In the genomic region with DNA sequence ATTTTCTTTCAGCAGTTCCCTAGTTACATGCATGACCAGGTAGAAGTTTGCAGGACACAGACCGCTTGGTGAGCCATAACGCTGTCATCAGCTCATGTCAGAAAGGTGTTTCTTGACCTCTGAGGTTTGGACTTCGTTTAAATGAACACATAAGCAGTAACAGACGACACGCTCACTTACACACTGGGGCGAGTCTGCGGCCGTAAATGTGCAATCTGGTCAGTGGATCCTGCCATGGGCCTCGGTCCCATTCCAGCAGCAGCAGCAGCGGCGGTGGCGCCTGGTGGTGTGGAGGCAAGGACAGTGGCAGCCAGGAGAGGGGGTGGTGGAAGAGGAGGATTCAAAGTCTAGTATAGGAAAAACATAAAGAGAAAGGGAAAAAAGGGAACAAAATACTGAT, we compare ENCODE assay signal across 15 cellular contexts.
"Had no signal": no experiment of that assay in that cellular context is flagged by ENCODE, and none has a peak within 500 bp of the region (broad histone marks: within the 10 kb centered on the region; RNA-seq: fewer than 3 reads in every experiment).

No MANE protein-coding gene starts in this region.

- H3K9me3 ChIP-seq: left lung, neutrophil, sigmoid colon, suprapubic skin had no signal

- DNase-seq: activated CD4-positive, alpha-beta T cell treated with anti-CD3 and anti-CD28 coated beads, Interleukin-2, amount 10 ng/mL, durations not matched to agents 24 days and 14 days; activated naive CD4-positive, alpha-beta T cell treated with Interleukin-2 at 50 U/mL for 16 hours; effector CD8-positive, alpha-beta T cell; immature natural killer cell; sigmoid colon; stimulated activated CD4-positive, alpha-beta T cell treated with anti-CD3 and anti-CD28 coated beads, Interleukin-12 subunit alpha, Interleukin-12 subunit beta, amount 100 ng/mL, for 4 hours; stimulated activated naive CD8-positive, alpha-beta T cell treated with anti-CD3 and anti-CD28 coated beads, Interleukin-15, Interleukin-2, amounts not matched to agents 100 U/mL and 50 U/mL, for 24 hours; T-helper 1 cell had no signal

- H3K9me3 Mint-ChIP-seq: activated CD4-positive, alpha-beta T cell treated with anti-CD3 and anti-CD28 coated beads, Interleukin-2, amount 10 ng/mL, durations not matched to agents 24 days and 14 days; immature natural killer cell; memory B cell had no signal

- H3K36me3 Mint-ChIP-seq: immature natural killer cell had no signal

- H3K4me1 ChIP-seq: left lung, sigmoid colon, suprapubic skin had no signal

- H3K4me3 Mint-ChIP-seq: activated CD4-positive, alpha-beta T cell treated with anti-CD3 and anti-CD28 coated beads, Interleukin-2, amount 10 ng/mL, durations not matched to agents 24 days and 14 days; immature natural killer cell; memory B cell had no signal

- H3K4me1 Mint-ChIP-seq: activated CD4-positive, alpha-beta T cell treated with anti-CD3 and anti-CD28 coated beads, Interleukin-2, amount 10 ng/mL, durations not matched to agents 24 days and 14 days; immature natural killer cell; memory B cell had no signal

- H3K27ac ChIP-seq: coronary artery, epithelial cell of prostate, left lung, neutrophil, sigmoid colon, SK-N-MC, suprapubic skin had no signal

- H3K27ac Mint-ChIP-seq: activated CD4-positive, alpha-beta T cell treated with anti-CD3 and anti-CD28 coated beads, Interleukin-2, amount 10 ng/mL, durations not matched to agents 24 days and 14 days; immature natural killer cell; memory B cell had no signal

- H3K4me3 ChIP-seq: coronary artery, left lung, sigmoid colon, SK-N-MC, suprapubic skin had no signal

- H3K27me3 Mint-ChIP-seq: activated CD4-positive, alpha-beta T cell treated with anti-CD3 and anti-CD28 coated beads, Interleukin-2, amount 10 ng/mL, durations not matched to agents 24 days and 14 days; memory B cell had no signal

- H3K27me3 ChIP-seq: left lung, neutrophil, sigmoid colon, suprapubic skin had no signal

- ATAC-seq: left lung; stimulated activated naive CD8-positive, alpha-beta T cell treated with anti-CD3 and anti-CD28 coated beads, Interleukin-15, Interleukin-2, amounts not matched to agents 100 U/mL and 50 U/mL, for 24 hours had no signal
